ENCODE assay signal across 21 cellular contexts in the genomic region with DNA sequence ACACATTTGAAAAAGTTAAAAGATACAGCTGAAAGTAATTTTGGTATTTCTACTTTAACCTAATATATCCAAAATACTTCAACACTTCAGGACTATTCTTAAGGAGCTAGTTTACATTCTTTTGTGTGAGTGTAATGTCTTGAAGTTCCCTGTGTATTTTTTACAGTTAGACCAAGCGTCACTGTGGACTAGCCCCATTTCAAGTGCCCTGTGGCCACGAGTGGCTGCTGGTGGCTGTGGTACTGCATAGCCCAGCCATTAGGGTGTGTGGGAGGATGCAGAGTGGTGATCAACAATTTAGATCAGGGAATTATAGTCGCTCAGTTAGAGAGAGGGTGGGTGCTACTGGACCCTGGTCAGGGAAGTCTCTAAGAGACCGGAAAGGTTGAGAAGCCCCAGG. TPM values are rescaled to one million over a fixed set of nuclear protein-coding genes. Genes with fewer than 3 reads are reported as not detected.
"Had no signal": no experiment of that assay in that cellular context is flagged by ENCODE, and none has a peak within 500 bp of the region (broad histone marks: within the 10 kb centered on the region; RNA-seq: fewer than 3 reads in every experiment).

No MANE protein-coding gene starts in this region.

- FAIRE-seq: keratinocyte had no signal

- H3K36me3 ChIP-seq: left ventricle myocardium inferior, prostate gland, spleen, stomach had no signal

- H3K27ac ChIP-seq: epithelial cell of prostate, left ventricle myocardium inferior, prostate gland, spleen, stomach, testis had no signal

- H3K4me1 Mint-ChIP-seq: activated B cell treated with CpG ODN at 0.5 μM for 24 hours had no signal

- H3K27ac Mint-ChIP-seq: activated B cell treated with CpG ODN at 0.5 μM for 24 hours; activated naive CD8-positive, alpha-beta T cell had no signal

- H3K27me3 Mint-ChIP-seq: activated B cell treated with CpG ODN at 0.5 μM for 24 hours; activated naive CD8-positive, alpha-beta T cell had no signal

- H3K9me3 ChIP-seq: left ventricle myocardium inferior, prostate gland, spleen, stomach, testis had no signal

- H3K4me3 ChIP-seq: left ventricle myocardium inferior, prostate gland, spleen, stomach, testis had no signal

- H3K27me3 ChIP-seq: stomach, testis had no signal

- H3K9me3 Mint-ChIP-seq: activated B cell treated with CpG ODN at 0.5 μM for 24 hours; effector memory CD8-positive, alpha-beta T cell had no signal

- H3K4me1 ChIP-seq: left ventricle myocardium inferior, prostate gland, spleen, testis had no signal

- DNase-seq: activated B cell treated with CpG ODN at 0.5 μM for 24 hours; activated CD4-positive, alpha-beta T cell treated with anti-CD3 and anti-CD28 coated beads for 48 hours; activated gamma-delta T cell treated with Interleukin-2 at 50 U/mL for 16 hours; cerebellar nuclear complex; dermis blood vessel endothelial cell; effector memory CD8-positive, alpha-beta T cell; hippocampal formation; left ventricle myocardium inferior; spleen; stomach; testis had no signal

- H3K4me3 Mint-ChIP-seq: activated B cell treated with CpG ODN at 0.5 μM for 24 hours; activated naive CD8-positive, alpha-beta T cell; effector memory CD8-positive, alpha-beta T cell had no signal

- H3K36me3 Mint-ChIP-seq: activated naive CD8-positive, alpha-beta T cell had no signal

RNA-seq across cellular contexts. Expression of a gene that starts 0.9 kb away (rescaled TPM):
- total RNA-seq: activated B cell treated with CpG ODN at 0.5 μM for 24 hours; dermis blood vessel endothelial cell; glomerular endothelial cell; left ventricle myocardium inferior; osteoblast; prostate gland; sciatic nerve; spleen; stomach; T-helper 2 cell treated with Interferon-gamma antibody and Interleukin-4, amounts not matched to agents 100 ng/mL and 5 ng/mL, for 36 hours; testis; ureter had no signal
- polyA plus RNA-seq: keratinocyte, neural cell, spleen had no signal

RNA-seq across cellular contexts. Expression of a gene that starts 53.9 kb away (rescaled TPM):
- total RNA-seq: activated B cell treated with CpG ODN at 0.5 μM for 24 hours; dermis blood vessel endothelial cell; glomerular endothelial cell; left ventricle myocardium inferior; osteoblast; prostate gland; sciatic nerve; spleen; T-helper 2 cell treated with Interferon-gamma antibody and Interleukin-4, amounts not matched to agents 100 ng/mL and 5 ng/mL, for 36 hours; testis; ureter had no signal
- polyA plus RNA-seq: keratinocyte, neural cell had no signal
